In genomic region chr16:87822571-87822970, GRCh38 we compare ENCODE assay signal across 17 cellular contexts. TPM values are rescaled to one million over a fixed set of nuclear protein-coding genes. Genes with fewer than 3 reads are reported as not detected.
DNase-seq lines count a peak whose midpoint lies in the region; ATAC-seq, FAIRE-seq and TF ChIP-seq lines count a peak whose summit lies in the region.
"Had no signal": no experiment of that assay in that cellular context is flagged by ENCODE, and none has a peak within 500 bp of the region (broad histone marks: within the 10 kb centered on the region; RNA-seq: fewer than 3 reads in every experiment).

No MANE protein-coding gene starts in this region.

- peaks cover 8 to 11% of the 10 kb centered on the region in 2 donors for H3K9me3 ChIP-seq in breast epithelium
- H3K9me3 ChIP-seq in keratinocyte (ENCODE audit: control insufficient read depth, low read depth, low read length): peaks cover 8% of the 10 kb centered on the region
- peaks cover 4 to 12% (median 10%) of the 10 kb centered on the region in 4 donors for H3K9me3 ChIP-seq in stomach

- TF ChIP-seq EP300 in stomach (IDR thresholded peaks at IDR 0.05): no peak

- ATAC-seq in HG03159 (IDR thresholded peaks at IDR 0.05; ENCODE audit: unreplicated experiment) (no peak), HG02852 (IDR thresholded peaks at IDR 0.05; ENCODE audit: unreplicated experiment) (no peak)
- no peak for ATAC-seq in activated CD4-positive, CD25-positive, alpha-beta regulatory T cell treated with anti-CD3 and anti-CD28 coated beads, Interleukin-2, amount 50 U/mL, for 24 hours
- ATAC-seq: activated T-cell treated with anti-CD3 and anti-CD28 coated beads, Interleukin-2, amount 50 U/mL, for 4 hours; left lobe of liver had no signal

- no peaks in the 10 kb centered on the region for H3K79me2 ChIP-seq in keratinocyte (ENCODE audit: control insufficient read depth, insufficient read depth, low read length)

- TF ChIP-seq CTCF in MCF 10A (IDR thresholded peaks at IDR 0.05; ENCODE audit: unreplicated experiment) (no peak), breast epithelium (IDR thresholded peaks at IDR 0.05) (no peak), keratinocyte (optimal IDR thresholded peaks at IDR 0.05 in 1 of 3, IDR thresholded peaks at IDR 0.05 in 1 of 3, conservative IDR thresholded peaks at IDR 0.05 in 1 of 3; ENCODE audit: extremely low read depth in 1 of 3, insufficient read depth in 2 of 3, low read length in 3 of 3) (no peak), stomach (IDR thresholded peaks at IDR 0.05) (no peak)

- no peak overlapping the region for H2AFZ ChIP-seq in keratinocyte (ENCODE audit: control insufficient read depth, low read length)

- H3K27ac ChIP-seq in breast epithelium: no peak overlapping the region
- H3K27ac ChIP-seq in keratinocyte (ENCODE audit: control insufficient read depth, insufficient read depth, low read length): peak overlapping the region; percentile 90
- peak overlapping the region in 4 of 5 donors; percentile 40 to 82 (median 46) for H3K27ac ChIP-seq in stomach
- H3K27ac ChIP-seq: right atrium auricular region had no signal

- FAIRE-seq in keratinocyte (lab: Jason Lieb, UNC): no peak
- FAIRE-seq: colon had no signal

- 55 to 78% (median 71%) methylated on average over 17 to 22 of the region's 22 CpGs for WGBS in stomach, 5 donors

- POLR2A ChIA-PET in MCF 10A (lab: Yijun Ruan, JAX): interaction anchor here (1.0 to 5.9 kb wide), 4 partner anchors 14 to 49 kb away, joined by 4 to 39 read pairs (median 12); no protein-coding TSS in a partner anchor

- intact Hi-C loops in MCF 10A (cut with micrococcal nuclease): loop anchor here (5.0 kb wide), 1 partner anchor 45 kb away; no protein-coding TSS in a partner anchor
- intact Hi-C loops in breast epithelium (cut with DNase I; ENCODE audit: low total_unique reads): no loop called here
- intact Hi-C loops in stomach (cut with DNase I; ENCODE audit: low total_unique reads): no loop called here

- H3K9me3 Mint-ChIP-seq in MCF 10A (ENCODE audit: unreplicated experiment): no peaks in the 10 kb centered on the region

- DNase-seq in MCF 10A (ENCODE audit: unreplicated experiment) (no peak), breast epithelium (ENCODE audit: low spot score in 2 of 2) (no peak), SK-N-DZ (ENCODE audit: low spot score) (peak; percentile 58), keratinocyte (ENCODE audit: low read depth, low spot score) (no peak), stomach (no peak)
- DNase-seq: activated CD4-positive, CD25-positive, alpha-beta regulatory T cell treated with anti-CD3 and anti-CD28 coated beads, Interleukin-2, amount 50 U/mL, for 72 hours; activated T-cell treated with anti-CD3 and anti-CD28 coated beads, Interleukin-2, amount 50 U/mL, for 4 hours; NCI-H187; NCI-H526 treated with DMSO at 0.1 percent for 48 hours; T-helper 1 cell had no signal

- H3K4me1 Mint-ChIP-seq in MCF 10A (ENCODE audit: insufficient read depth, unreplicated experiment): peaks cover 13% of the 10 kb centered on the region

- H3K36me3 ChIP-seq in breast epithelium (no peaks in the 10 kb centered on the region), keratinocyte (ENCODE audit: control insufficient read depth in 2 of 2, extremely low read depth in 1 of 2, insufficient read depth in 2 of 2, low read length in 2 of 2) (no peaks in the 10 kb centered on the region), stomach (no peaks in the 10 kb centered on the region)
- H3K36me3 ChIP-seq: right atrium auricular region, tibial nerve had no signal

- no peaks in the 10 kb centered on the region for H3K27me3 Mint-ChIP-seq in MCF 10A (ENCODE audit: insufficient read depth, unreplicated experiment)

- dilution Hi-C loops in keratinocyte (cut with MboI; ENCODE audit: extremely low pct_ligation_motif_present, low sequenced_read_pairs): no loop called here

- peak overlapping the region; percentile 75 for H3K9ac ChIP-seq in keratinocyte (ENCODE audit: control insufficient read depth, extremely low read depth, insufficient read depth, low read length)

- TF ChIP-seq POLR2A in breast epithelium (IDR thresholded peaks at IDR 0.05) (no peak), stomach (IDR thresholded peaks at IDR 0.05) (no peak)

- H3K4me1 ChIP-seq in breast epithelium: no peaks in the 10 kb centered on the region
- peaks cover 35% of the 10 kb centered on the region for H3K4me1 ChIP-seq in keratinocyte (ENCODE audit: control insufficient read depth, extremely low read depth, insufficient read depth, low read length)
- peaks cover 0 to 31% (median 2%) of the 10 kb centered on the region in 4 donors for H3K4me1 ChIP-seq in stomach
- H3K4me1 ChIP-seq: right atrium auricular region, tibial nerve had no signal

- peak overlapping the region; percentile 35 for H3K27ac Mint-ChIP-seq in MCF 10A (ENCODE audit: low read depth, unreplicated experiment)

- H3K4me3 ChIP-seq in breast epithelium (no peak overlapping the region), keratinocyte (ENCODE audit: control insufficient read depth in 2 of 3, extremely low read depth in 1 of 3, insufficient read depth in 2 of 3, low read depth in 1 of 3, low read length in 3 of 3) (peak overlapping the region in 1 of 3 experiments; percentile 31), stomach (no peak overlapping the region)
- H3K4me3 ChIP-seq: right atrium auricular region, tibial nerve had no signal

- peaks cover 28% of the 10 kb centered on the region for H3K36me3 Mint-ChIP-seq in MCF 10A (ENCODE audit: insufficient read depth, unreplicated experiment)

- H4K20me1 ChIP-seq in keratinocyte (ENCODE audit: control insufficient read depth, extremely low read depth, insufficient read depth, low read length): no peaks in the 10 kb centered on the region

- H3K27me3 ChIP-seq in breast epithelium (peaks cover 0 to 14% of the 10 kb centered on the region in 2 donors), keratinocyte (ENCODE audit: control insufficient read depth, extremely low read depth, insufficient read depth, low read length) (no peaks in the 10 kb centered on the region), stomach (peaks cover 0 to 5% (median 4%) of the 10 kb centered on the region in 3 donors)
- H3K27me3 ChIP-seq: right atrium auricular region had no signal

- H3K4me2 ChIP-seq in keratinocyte (ENCODE audit: control insufficient read depth, extremely low read depth, insufficient read depth, low read depth, low read length): peak overlapping the region; percentile 58

- CTCF ChIA-PET in MCF 10A (lab: Yijun Ruan, JAX): interaction anchor here (0.6 to 1.7 kb wide), 3 partner anchors 28 to 44 kb away, joined by 3 to 4 read pairs (median 3); no protein-coding TSS in a partner anchor

- H3K9me1 ChIP-seq in keratinocyte (ENCODE audit: control insufficient read depth, extremely low read depth, insufficient read depth, low read length): no peaks in the 10 kb centered on the region

- no TSS peak for BruUV-seq in MCF 10A (replicated peaks; lab: Mats Ljungman, UMichigan)

- no peak overlapping the region for H3K4me3 Mint-ChIP-seq in MCF 10A (ENCODE audit: unreplicated experiment)
- H3K4me3 Mint-ChIP-seq: activated T-cell treated with anti-CD3 and anti-CD28 coated beads, Interleukin-2, amount 50 U/mL, for 4 hours had no signal

RNA-seq across cellular contexts. Expression of gene SLC7A5, which starts 46.7 kb away (rescaled TPM):
- total RNA-seq in MCF 10A (2022) (794 and 1,007 TPM in 2 replicates), breast epithelium (1 to 10 TPM in 2 of 3 donors, under 1 TPM in 1; 0.48 to 7.3 (median 5.9) TPM), stomach (10 to 100 TPM in 3 of 5 donors, 1 to 10 TPM in 2; 1.4 to 24.1 (median 11.0) TPM)
- polyA plus RNA-seq in SK-N-DZ (2014; cell fraction: cytosol; rRNA removed): 37.0 and 39.2 TPM in 2 replicates
- 14.8 and 18.4 TPM in 2 replicates for polyA plus RNA-seq in SK-N-DZ (2014; cell fraction: nucleus; rRNA removed)
- polyA plus RNA-seq in keratinocyte (110 to 326 TPM (median 114 TPM) in 3 replicates), stomach (10 to 100 TPM in 1 of 3 donors, 1 to 10 TPM in 2; 3.5 to 74.8 (median 9.0) TPM)
- polyA plus RNA-seq in keratinocyte (2011; ENCODE audit: low read depth): 29.9 TPM
- 116 and 170 TPM in 2 replicates for polyA plus RNA-seq in keratinocyte (2011; cell fraction: cytosol; rRNA removed)
- 485 and 588 TPM in 2 replicates for polyA plus RNA-seq in keratinocyte (2011; cell fraction: nucleus; rRNA removed)
- polyA plus RNA-seq in keratinocyte (2012; ENCODE audit: low replicate concordance): 227 and 536 TPM in 2 replicates
- 188 to 879 TPM (median 193 TPM) in 3 replicates for polyA minus RNA-seq in keratinocyte
- polyA minus RNA-seq in keratinocyte (2011; cell fraction: cytosol; rRNA and poly(A)+ RNA removed): 339 TPM
- 418 and 454 TPM in 2 replicates for polyA minus RNA-seq in keratinocyte (2011; cell fraction: nucleus; rRNA and poly(A)+ RNA removed)

RNA-seq across cellular contexts. Expression of gene KLHDC4, which starts 56.8 kb away (rescaled TPM):
- total RNA-seq in MCF 10A (2022) (82.9 and 106 TPM in 2 replicates), breast epithelium (10 to 100 TPM; 25.9 to 35.6 (median 32.4) TPM), stomach (100 to 1,000 TPM in 2 of 5 donors, 10 to 100 TPM in 3; 25.5 to 119 (median 69.4) TPM)
- polyA plus RNA-seq in SK-N-DZ (2014; cell fraction: cytosol; rRNA removed): 35.1 and 37.8 TPM in 2 replicates
- polyA plus RNA-seq in SK-N-DZ (2014; cell fraction: nucleus; rRNA removed): 67.0 and 92.0 TPM in 2 replicates
- polyA plus RNA-seq in keratinocyte (13.4 to 15.3 TPM (median 13.4 TPM) in 3 replicates), stomach (10 to 100 TPM; 28.5 to 37.8 (median 33.9) TPM)
- polyA plus RNA-seq in keratinocyte (2011; ENCODE audit: low read depth): 16.2 TPM
- 7.9 and 14.6 TPM in 2 replicates for polyA plus RNA-seq in keratinocyte (2011; cell fraction: cytosol; rRNA removed)
- polyA plus RNA-seq in keratinocyte (2011; cell fraction: nucleus; rRNA removed): 37.2 and 42.7 TPM in 2 replicates
- 16.2 and 18.9 TPM in 2 replicates for polyA plus RNA-seq in keratinocyte (2012; ENCODE audit: low replicate concordance)
- 8.5 to 12.7 TPM (median 11.3 TPM) in 3 replicates for polyA minus RNA-seq in keratinocyte
- polyA minus RNA-seq in keratinocyte (2011; cell fraction: cytosol; rRNA and poly(A)+ RNA removed): 15.3 TPM
- 15.2 and 22.3 TPM in 2 replicates for polyA minus RNA-seq in keratinocyte (2011; cell fraction: nucleus; rRNA and poly(A)+ RNA removed)

Comparison
In these comparisons a context has a peak if more than half of its experiments do, and no peak if none do; other contexts are left out.
1. RNA of gene SLC7A5, which starts 46.7 kb away (total RNA-seq): 794 to 1,007 TPM in MCF 10A; 1.4 to 24.1 TPM in stomach and 0.48 to 7.3 TPM in breast epithelium; every median in the first group is over 10 times any median in the second.
2. H3K27ac ChIP-seq: peak in keratinocyte (single experiment) and stomach (4 of 5); none in breast epithelium (0 of 2).